Comparison of ENCODE assay signal across 8 cellular contexts in genomic region chr4:75514131-75514948, GRCh38. TPM values are rescaled to one million over a fixed set of nuclear protein-coding genes. Genes with fewer than 3 reads are reported as not detected.
DNase-seq lines count a peak whose midpoint lies in the region; ATAC-seq and TF ChIP-seq lines count a peak whose summit lies in the region.

Gene RCHY1 (minus strand): TSS chr4:75514403. CDS start chr4:75514286, 117 bp downstream.
Gene THAP6 (plus strand): TSS chr4:75514473. CDS start chr4:75515453, 980 bp downstream.

- peak within 1 kb of the TSS; percentile 89 for H3K4me3 ChIP-seq in DOHH2 (ENCODE audit: low read length)
- peak within 1 kb of the TSS; percentile 93 for H3K4me3 ChIP-seq in GM23248
- H3K4me3 ChIP-seq in fibroblast of lung (replicated peaks in 1 of 4; ENCODE audit: control extremely low read depth in 1 of 4, insufficient read depth in 1 of 4, low read depth in 3 of 4, low read length in 4 of 4) = peak within 1 kb of the TSS; percentile 83 to 97 (median 86)

- H4K20me1 ChIP-seq in DOHH2 (ENCODE audit: control insufficient read depth, insufficient read depth, low read depth, low read length) (0 out of 2 replicates have a peak, but pooled peaks cover 3% of the 10 kb centered on the region), GM23248 (ENCODE audit: insufficient read depth) (no peaks in the 10 kb centered on the region), fibroblast of lung (ENCODE audit: control insufficient read depth, extremely low read depth, insufficient read depth, low read length) (no peaks in the 10 kb centered on the region)

- H2AFZ ChIP-seq in GM23248 = peak within 1 kb of the TSS; percentile 96
- peak within 1 kb of the TSS; percentile 99 for H2AFZ ChIP-seq in fibroblast of lung (ENCODE audit: low read length)

- H3K9me2 ChIP-seq in DOHH2 (replicated peaks; ENCODE audit: control insufficient read depth, low read length) = no peaks in the 10 kb centered on the region
- no peaks in the 10 kb centered on the region for H3K9me2 ChIP-seq in GM23248 (ENCODE audit: insufficient read depth)

- H3F3A ChIP-seq in DOHH2 (ENCODE audit: control insufficient read depth, insufficient read depth) = peaks cover 5% of the 10 kb centered on the region
- H3F3A ChIP-seq in GM23248 (ENCODE audit: insufficient read depth) = peaks cover 33% of the 10 kb centered on the region

- peaks cover 47% of the 10 kb centered on the region for H3K4me1 Mint-ChIP-seq in activated T-helper 1 cell treated with anti-CD3 and anti-CD28 coated beads, Interleukin-12 subunit alpha, Interleukin-12 subunit beta, Interleukin-2, Interleukin-4 antibody, amounts not matched to agents 30 ng/mL and 10 ng/mL and 1 ng/mL, durations not matched to agents 14 hours and 24 hours and 36 hours (ENCODE audit: low read depth)
- H3K4me1 Mint-ChIP-seq in naive thymus-derived CD8-positive, alpha-beta T cell = peaks cover 20 to 54% (median 44%) of the 10 kb centered on the region in 4 donors

- peaks cover 6% of the 10 kb centered on the region; the same call in 1 of the 2 replicates for H3K9me3 ChIP-seq in DOHH2 (ENCODE audit: control insufficient read depth, insufficient read depth, low read length)
- no peaks in the 10 kb centered on the region for H3K9me3 ChIP-seq in GM23248 (ENCODE audit: low read depth)
- H3K9me3 ChIP-seq in fibroblast of lung (ENCODE audit: control insufficient read depth, insufficient read depth, low read depth, low read length) = no peaks in the 10 kb centered on the region

- ATAC-seq in naive thymus-derived CD8-positive, alpha-beta T cell = peak; percentile 85 to 89

- H3K27ac ChIP-seq in DOHH2 (ENCODE audit: low read depth, low read length) (peak within 1 kb of the TSS; percentile 85), GM23248 (peak within 1 kb of the TSS; percentile 92), fibroblast of lung (ENCODE audit: insufficient read depth, low read length) (peak within 1 kb of the TSS; percentile 97)

- no peaks in the 10 kb centered on the region for H3K27me3 ChIP-seq in DOHH2 (ENCODE audit: control insufficient read depth, low read length)
- H3K27me3 ChIP-seq in GM23248 (replicated peaks; ENCODE audit: insufficient read depth) = no peaks in the 10 kb centered on the region
- H3K27me3 ChIP-seq in fibroblast of lung (ENCODE audit: control insufficient read depth, insufficient read depth, low read length) = no peaks in the 10 kb centered on the region

- H3K36me3 Mint-ChIP-seq in activated T-helper 1 cell treated with anti-CD3 and anti-CD28 coated beads, Interleukin-12 subunit alpha, Interleukin-12 subunit beta, Interleukin-2, Interleukin-4 antibody, amounts not matched to agents 30 ng/mL and 10 ng/mL and 1 ng/mL, durations not matched to agents 14 hours and 24 hours and 36 hours (ENCODE audit: low read depth) = peaks cover 29% of the 10 kb centered on the region
- peaks cover 7 to 33% (median 20%) of the 10 kb centered on the region in 3 donors for H3K36me3 Mint-ChIP-seq in naive thymus-derived CD8-positive, alpha-beta T cell

- H3K4me3 Mint-ChIP-seq in activated T-helper 1 cell treated with anti-CD3 and anti-CD28 coated beads, Interleukin-12 subunit alpha, Interleukin-12 subunit beta, Interleukin-2, Interleukin-4 antibody, amounts not matched to agents 30 ng/mL and 10 ng/mL and 1 ng/mL, durations not matched to agents 14 hours and 24 hours and 36 hours = no peak within 1 kb of the TSS
- H3K4me3 Mint-ChIP-seq in naive thymus-derived CD8-positive, alpha-beta T cell = peak within 1 kb of the TSS in 1 of 10 donors; percentile 100

- intact Hi-C loops in activated T-helper 1 cell treated with anti-CD3 and anti-CD28 coated beads, Interleukin-12 subunit alpha, Interleukin-12 subunit beta, Interleukin-2, Interleukin-4 antibody, amounts not matched to agents 30 ng/mL and 10 ng/mL and 1 ng/mL, durations not matched to agents 14 hours and 24 hours and 36 hours (cut with micrococcal nuclease) = loop anchor here (1.0 to 10.0 kb wide), 10 partner anchors 116 to 1640 kb away; partner anchors contain the start of genes CCNG2, CDKL2, G3BP2 and MTHFD2L

- peak; percentile 99 for DNase-seq in GM23248
- peak; percentile 97 to 98 for DNase-seq in Kasumi-1 (lab: John Stamatoyannopoulos, UW)
- DNase-seq in RPMI7951 (ENCODE audit: low read depth) = peak; percentile 95
- DNase-seq in activated T-helper 1 cell treated with anti-CD3 and anti-CD28 coated beads, Interleukin-12 subunit alpha, Interleukin-12 subunit beta, Interleukin-2, Interleukin-4 antibody, amounts not matched to agents 30 ng/mL and 10 ng/mL and 1 ng/mL, durations not matched to agents 14 hours and 24 hours and 36 hours (ENCODE audit: low spot score) = peak; percentile 90
- peak; percentile 94 to 95 for DNase-seq in fibroblast of lung (ENCODE audit: low read depth in 2 of 2)
- DNase-seq in naive thymus-derived CD8-positive, alpha-beta T cell = peak; percentile 78 to 95 (median 92)
- DNase-seq in stimulated activated naive CD4-positive, alpha-beta T cell treated with Interleukin-2 at 50 U/mL for 16 hours (lab: John Stamatoyannopoulos, UW) = peak; percentile 91

- WGBS in GM23248 (ENCODE audit: low coverage in 1 of 2, low lambda C conversion rate in 2 of 2, missing lambda C conversion rate in 2 of 2), 2 experiments = 0 to 1% methylated on average over 61 of the region's 61 CpGs

- TF ChIP-seq CTCF in DOHH2 (IDR thresholded peaks at IDR 0.05; ENCODE audit: low read depth, low read length, poor library complexity, severe bottlenecking) (no peak), fibroblast of lung (conservative IDR thresholded peaks at IDR 0.05 in 1 of 2, IDR thresholded peaks at IDR 0.05 in 1 of 2; ENCODE audit: low read depth in 1 of 2, low read length in 2 of 2) (no peak)

- H3K4me2 ChIP-seq in DOHH2 (ENCODE audit: low read length) (peak within 1 kb of the TSS; percentile 96), GM23248 (ENCODE audit: unreplicated experiment) (peak within 1 kb of the TSS; percentile 88), fibroblast of lung (ENCODE audit: extremely low read depth, insufficient read depth, low read length) (peak within 1 kb of the TSS; percentile 87)

- H3K36me3 ChIP-seq in DOHH2 (ENCODE audit: control insufficient read depth, low read length) = peaks cover 53% of the 10 kb centered on the region
- H3K36me3 ChIP-seq in GM23248 (ENCODE audit: low read depth) = peaks cover 9% of the 10 kb centered on the region; the same call in 1 of the 2 replicates
- peaks cover 6% of the 10 kb centered on the region for H3K36me3 ChIP-seq in fibroblast of lung (ENCODE audit: control insufficient read depth, insufficient read depth, low read length)

- POLR2A ChIA-PET in naive thymus-derived CD8-positive, alpha-beta T cell (lab: Charles Lee) = interaction anchor here (0.6 to 2.1 kb wide), 10 partner anchors 9 to 1561 kb away, joined by 3 to 13 read pairs (median 4); partner anchors contain the start of genes NAAA, SDAD1 and USO1

- H3K27me3 Mint-ChIP-seq in activated T-helper 1 cell treated with anti-CD3 and anti-CD28 coated beads, Interleukin-12 subunit alpha, Interleukin-12 subunit beta, Interleukin-2, Interleukin-4 antibody, amounts not matched to agents 30 ng/mL and 10 ng/mL and 1 ng/mL, durations not matched to agents 14 hours and 24 hours and 36 hours (ENCODE audit: insufficient read depth) = no peaks in the 10 kb centered on the region
- no peaks in the 10 kb centered on the region for H3K27me3 Mint-ChIP-seq in naive thymus-derived CD8-positive, alpha-beta T cell

- peaks cover 41% of the 10 kb centered on the region for H3K4me1 ChIP-seq in DOHH2 (ENCODE audit: control insufficient read depth, low read length)
- peaks cover 39% of the 10 kb centered on the region for H3K4me1 ChIP-seq in GM23248 (ENCODE audit: insufficient read depth)
- H3K4me1 ChIP-seq in fibroblast of lung (ENCODE audit: control insufficient read depth, extremely low read depth, insufficient read depth, low read length) = peaks cover 3% of the 10 kb centered on the region

- H3K79me2 ChIP-seq in DOHH2 (ENCODE audit: control insufficient read depth, low read length) (peaks cover 65% of the 10 kb centered on the region), GM23248 (ENCODE audit: insufficient read depth) (peaks cover 88% of the 10 kb centered on the region), fibroblast of lung (ENCODE audit: control insufficient read depth, insufficient read depth, low read length) (peaks cover 46% of the 10 kb centered on the region)

- H3K9ac ChIP-seq in GM23248 = peak within 1 kb of the TSS; percentile 90
- peak within 1 kb of the TSS; percentile 96 for H3K9ac ChIP-seq in fibroblast of lung (ENCODE audit: insufficient read depth, low read length)

- H3K27ac Mint-ChIP-seq in activated T-helper 1 cell treated with anti-CD3 and anti-CD28 coated beads, Interleukin-12 subunit alpha, Interleukin-12 subunit beta, Interleukin-2, Interleukin-4 antibody, amounts not matched to agents 30 ng/mL and 10 ng/mL and 1 ng/mL, durations not matched to agents 14 hours and 24 hours and 36 hours = peak within 1 kb of the TSS; percentile 100
- peak within 1 kb of the TSS in 6 of 10 donors; percentile 98 to 100 (median 100) for H3K27ac Mint-ChIP-seq in naive thymus-derived CD8-positive, alpha-beta T cell

- in situ Hi-C loops in GM23248 (cut with MboI) = no loop called here

- H3K9me3 Mint-ChIP-seq in activated T-helper 1 cell treated with anti-CD3 and anti-CD28 coated beads, Interleukin-12 subunit alpha, Interleukin-12 subunit beta, Interleukin-2, Interleukin-4 antibody, amounts not matched to agents 30 ng/mL and 10 ng/mL and 1 ng/mL, durations not matched to agents 14 hours and 24 hours and 36 hours = peaks cover 4% of the 10 kb centered on the region
- H3K9me3 Mint-ChIP-seq in naive thymus-derived CD8-positive, alpha-beta T cell = no peaks in the 10 kb centered on the region

RNA-seq across cellular contexts. Expression of gene RCHY1, which starts in this region (rescaled TPM):
- 10.5 and 23.6 TPM in 2 replicates for total RNA-seq in GM23248 (2014; rRNA removed; shearing (Covaris generic))
- polyA plus RNA-seq in GM23248 (2016; fragmentation: Nextera tagmentation; extraction: Ambion mirVana) (16.9 and 18.8 TPM in 2 replicates), fibroblast of lung (41.9 and 49.3 TPM in 2 replicates)
- 16.6 and 20.5 TPM in 2 replicates for total RNA-seq in RPMI7951 (2014; rRNA removed; shearing (Covaris generic))
- total RNA-seq in activated T-helper 1 cell treated with anti-CD3 and anti-CD28 coated beads, Interleukin-12 subunit alpha, Interleukin-12 subunit beta, Interleukin-2, Interleukin-4 antibody, amounts not matched to agents 30 ng/mL and 10 ng/mL and 1 ng/mL, durations not matched to agents 14 hours and 24 hours and 36 hours = 25.0 and 25.6 TPM in 2 replicates
- 33.1 and 34.5 TPM in 2 replicates for total RNA-seq in fibroblast of lung
- 22.4 and 24.8 TPM in 2 replicates for polyA plus RNA-seq in fibroblast of lung (2012)
- 2.1 and 4.6 TPM in 2 replicates for polyA minus RNA-seq in fibroblast of lung (ENCODE audit: low replicate concordance)
- total RNA-seq in naive thymus-derived CD8-positive, alpha-beta T cell = 10 to 100 TPM; 32.0 to 41.8 TPM
- 10 to 100 TPM; 13.3 to 27.3 (median 25.3) TPM for polyA plus RNA-seq in naive thymus-derived CD8-positive, alpha-beta T cell

RNA-seq across cellular contexts. Expression of gene THAP6, which starts in this region (rescaled TPM):
- 17.3 and 23.5 TPM in 2 replicates for total RNA-seq in GM23248 (2014; rRNA removed; shearing (Covaris generic))
- polyA plus RNA-seq in GM23248 (2016; fragmentation: Nextera tagmentation; extraction: Ambion mirVana) (13.2 TPM in 2 replicates), fibroblast of lung (9.7 and 11.7 TPM in 2 replicates)
- total RNA-seq in RPMI7951 (2014; rRNA removed; shearing (Covaris generic)) = 11.2 and 13.8 TPM in 2 replicates
- 16.3 and 17.3 TPM in 2 replicates for total RNA-seq in activated T-helper 1 cell treated with anti-CD3 and anti-CD28 coated beads, Interleukin-12 subunit alpha, Interleukin-12 subunit beta, Interleukin-2, Interleukin-4 antibody, amounts not matched to agents 30 ng/mL and 10 ng/mL and 1 ng/mL, durations not matched to agents 14 hours and 24 hours and 36 hours
- 14.1 and 18.8 TPM in 2 replicates for total RNA-seq in fibroblast of lung
- polyA plus RNA-seq in fibroblast of lung (2012) = 5.2 and 7.9 TPM in 2 replicates
- polyA minus RNA-seq in fibroblast of lung (ENCODE audit: low replicate concordance) = 0.67 and 6.9 TPM in 2 replicates
- total RNA-seq in naive thymus-derived CD8-positive, alpha-beta T cell = 10 to 100 TPM; 34.0 to 36.4 TPM
- polyA plus RNA-seq in naive thymus-derived CD8-positive, alpha-beta T cell = 10 to 100 TPM in 2 of 3 donors, 1 to 10 TPM in 1; 8.2 to 12.4 (median 11.9) TPM

Comparison
In these comparisons a context has a peak if more than half of its experiments do, and no peak if none do; other contexts are left out.
1. Peak in every context shown above with its lines: DNase-seq, ATAC-seq, H3K4me3 ChIP-seq and H3K27ac ChIP-seq.